Comparison of ENCODE assay signal across 27 cellular contexts in the genomic region with DNA sequence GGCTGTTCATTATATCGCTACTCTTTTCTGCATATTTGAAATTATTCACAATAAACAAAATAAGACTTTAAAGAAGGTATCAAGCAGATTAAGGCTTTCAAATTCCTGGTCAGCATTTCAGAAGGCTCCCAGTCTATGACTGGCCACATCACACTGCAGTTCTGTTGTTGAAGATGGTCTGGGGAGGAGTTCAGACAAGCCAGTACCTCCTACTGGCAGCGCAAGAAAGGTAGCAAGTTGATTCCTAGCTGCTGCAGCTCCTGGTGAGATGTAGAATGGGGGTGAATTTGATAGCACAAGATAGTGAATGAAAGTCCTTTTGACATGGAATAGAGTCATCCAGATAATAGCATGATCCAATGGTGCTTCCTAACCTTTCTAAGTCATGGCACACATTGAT.
"Had no signal": no experiment of that assay in that cellular context is flagged by ENCODE, and none has a peak within 500 bp of the region (broad histone marks: within the 10 kb centered on the region; RNA-seq: fewer than 3 reads in every experiment).

No MANE protein-coding gene starts in this region.

- H3K4me1 ChIP-seq: gastroesophageal sphincter had no signal

- H3K36me3 Mint-ChIP-seq: activated CD4-positive, alpha-beta memory T cell treated with anti-CD3 and anti-CD28 coated beads for 36 hours; activated CD8-positive, alpha-beta memory T cell treated with anti-CD3 and anti-CD28 coated beads, Interleukin-2, amount 10 ng/mL, durations not matched to agents 7 days and 5 days; activated naive CD8-positive, alpha-beta T cell treated with anti-CD3 and anti-CD28 coated beads, Interleukin-2, amount 10 ng/mL, durations not matched to agents 7 days and 5 days had no signal

- H3K27me3 ChIP-seq: brain microvascular endothelial cell, dorsolateral prefrontal cortex, gastroesophageal sphincter had no signal

- FAIRE-seq: astrocyte, bronchial epithelial cell had no signal

- H3K36me3 ChIP-seq: brain microvascular endothelial cell, esophagus squamous epithelium, gastroesophageal sphincter had no signal

- H3K4me1 Mint-ChIP-seq: activated CD8-positive, alpha-beta memory T cell treated with anti-CD3 and anti-CD28 coated beads, Interleukin-2, amount 10 ng/mL, durations not matched to agents 7 days and 5 days; activated naive CD8-positive, alpha-beta T cell treated with anti-CD3 and anti-CD28 coated beads, Interleukin-2, amount 10 ng/mL, durations not matched to agents 7 days and 5 days; central memory CD8-positive, alpha-beta T cell had no signal

- H3K27ac ChIP-seq: brain microvascular endothelial cell, coronary artery, dorsolateral prefrontal cortex, epithelial cell of prostate, esophagus squamous epithelium, gastroesophageal sphincter had no signal

- H3K4me3 Mint-ChIP-seq: activated CD4-positive, alpha-beta memory T cell treated with anti-CD3 and anti-CD28 coated beads for 36 hours; activated CD8-positive, alpha-beta memory T cell treated with anti-CD3 and anti-CD28 coated beads, Interleukin-2, amount 10 ng/mL, durations not matched to agents 7 days and 5 days; activated CD8-positive, alpha-beta T cell treated with anti-CD3 and anti-CD28 coated beads, Interleukin-2, amount 10 ng/mL, durations not matched to agents 7 days and 5 days; activated naive CD4-positive, alpha-beta T cell treated with anti-CD3 and anti-CD28 coated beads for 36 hours; activated naive CD8-positive, alpha-beta T cell treated with anti-CD3 and anti-CD28 coated beads, Interleukin-2, amount 10 ng/mL, durations not matched to agents 7 days and 5 days; activated T-helper 1 cell treated with anti-CD3 and anti-CD28 coated beads, Interleukin-12 subunit alpha, Interleukin-12 subunit beta, Interleukin-2, Interleukin-4 antibody, amounts not matched to agents 30 ng/mL and 10 ng/mL and 1 ng/mL, durations not matched to agents 14 hours and 24 hours and 36 hours; central memory CD8-positive, alpha-beta T cell; dendritic cell treated with granulocyte-macrophage colony-stimulating factor and Interleukin-4, amounts not matched to agents 40 ng/mL and 50 ng/mL, for 4 days had no signal

- DNase-seq: activated CD4-positive, alpha-beta memory T cell treated with anti-CD3 and anti-CD28 coated beads for 36 hours; activated CD4-positive, alpha-beta T cell treated with anti-CD3 and anti-CD28 coated beads for 1 hour; activated CD4-positive, alpha-beta T cell treated with anti-CD3 and anti-CD28 coated beads for 4 hours; activated CD8-positive, alpha-beta memory T cell treated with anti-CD3 and anti-CD28 coated beads, Interleukin-2, amount 10 ng/mL, durations not matched to agents 7 days and 5 days; activated CD8-positive, alpha-beta memory T cell treated with anti-CD3 and anti-CD28 coated beads, Interleukin-2, amount 50 U/mL, for 4 hours; activated CD8-positive, alpha-beta T cell treated with anti-CD3 and anti-CD28 coated beads, Interleukin-2, amount 10 ng/mL, durations not matched to agents 7 days and 5 days; activated effector memory CD4-positive, alpha-beta T cell treated with anti-CD3 and anti-CD28 coated beads, Interleukin-2, amount 50 U/mL, for 16 hours; activated naive CD4-positive, alpha-beta T cell treated with anti-CD3 and anti-CD28 coated beads for 36 hours; activated naive CD8-positive, alpha-beta T cell treated with anti-CD3 and anti-CD28 coated beads, Interleukin-2, amount 10 ng/mL, durations not matched to agents 7 days and 5 days; activated T-cell treated with anti-CD3 and anti-CD28 coated beads, Interleukin-2, amount 50 U/mL, for 1 hour; activated T-cell treated with anti-CD3 and anti-CD28 coated beads, Interleukin-2, amount 50 U/mL, for 48 hours; brain microvascular endothelial cell; dorsolateral prefrontal cortex; effector memory CD4-positive, alpha-beta T cell; esophagus squamous epithelium; foreskin melanocyte; T-helper 2 cell had no signal

- H3K9me3 Mint-ChIP-seq: activated T-helper 1 cell treated with anti-CD3 and anti-CD28 coated beads, Interleukin-12 subunit alpha, Interleukin-12 subunit beta, Interleukin-2, Interleukin-4 antibody, amounts not matched to agents 30 ng/mL and 10 ng/mL and 1 ng/mL, durations not matched to agents 14 hours and 24 hours and 36 hours; activated T-helper 2 cell treated with anti-CD3 and anti-CD28 coated beads, Interferon-gamma antibody, Interleukin-2, Interleukin-4, amounts not matched to agents 10 μg/mL and 5 μg/mL and 100 μg/mL, durations not matched to agents 14 hours and 24 hours and 36 hours had no signal

- H3K27me3 Mint-ChIP-seq: activated CD4-positive, alpha-beta memory T cell treated with anti-CD3 and anti-CD28 coated beads for 36 hours; activated CD8-positive, alpha-beta memory T cell treated with anti-CD3 and anti-CD28 coated beads, Interleukin-2, amount 10 ng/mL, durations not matched to agents 7 days and 5 days; dendritic cell treated with granulocyte-macrophage colony-stimulating factor and Interleukin-4, amounts not matched to agents 40 ng/mL and 50 ng/mL, for 4 days had no signal

- H3K4me3 ChIP-seq: coronary artery, dorsolateral prefrontal cortex, esophagus squamous epithelium, gastroesophageal sphincter had no signal

- H3K27ac Mint-ChIP-seq: activated CD4-positive, alpha-beta memory T cell treated with anti-CD3 and anti-CD28 coated beads for 36 hours; activated CD8-positive, alpha-beta memory T cell treated with anti-CD3 and anti-CD28 coated beads, Interleukin-2, amount 10 ng/mL, durations not matched to agents 7 days and 5 days; activated CD8-positive, alpha-beta T cell treated with anti-CD3 and anti-CD28 coated beads, Interleukin-2, amount 10 ng/mL, durations not matched to agents 7 days and 5 days; activated naive CD4-positive, alpha-beta T cell treated with anti-CD3 and anti-CD28 coated beads for 36 hours; activated naive CD4-positive, alpha-beta T cell treated with anti-CD3 and anti-CD28 coated beads, Interleukin-2, amount 50 U/mL, for 72 hours; activated naive CD8-positive, alpha-beta T cell treated with anti-CD3 and anti-CD28 coated beads, Interleukin-2, amount 10 ng/mL, durations not matched to agents 7 days and 5 days; activated T-helper 1 cell treated with anti-CD3 and anti-CD28 coated beads, Interleukin-12 subunit alpha, Interleukin-12 subunit beta, Interleukin-2, Interleukin-4 antibody, amounts not matched to agents 30 ng/mL and 10 ng/mL and 1 ng/mL, durations not matched to agents 14 hours and 24 hours and 36 hours; activated T-helper 2 cell treated with anti-CD3 and anti-CD28 coated beads, Interferon-gamma antibody, Interleukin-2, Interleukin-4, amounts not matched to agents 10 μg/mL and 5 μg/mL and 100 μg/mL, durations not matched to agents 14 hours and 24 hours and 36 hours; dendritic cell treated with granulocyte-macrophage colony-stimulating factor and Interleukin-4, amounts not matched to agents 40 ng/mL and 50 ng/mL, for 4 days had no signal
